ENCODE assay signal across 1 cellular context in genomic region chr2:25259744-25260124, GRCh38.
TF ChIP-seq lines count a peak whose summit lies in the region.

No MANE protein-coding gene starts in this region.

TF ChIP-seq in WTC11, 78 proteins besides CTCF, POLR2A, EP300 and RAD21 (continued from another document):
- TF ChIP-seq TEAD1 (CRISPR knock-in tag; IDR thresholded peaks at IDR 0.05) (peak; percentile 94), JAZF1 (CRISPR knock-in tag; IDR thresholded peaks at IDR 0.05) (no peak), FOXJ3 (CRISPR knock-in tag; IDR thresholded peaks at IDR 0.05; ENCODE audit: borderline replicate concordance) (no peak), ETV6 (CRISPR knock-in tag; IDR thresholded peaks at IDR 0.05) (0 out of 2 replicates have a peak, but pooled peaks have one; percentile 19), AFF4 (CRISPR knock-in tag; IDR thresholded peaks at IDR 0.05; ENCODE audit: borderline replicate concordance) (no peak), ATF3 (CRISPR knock-in tag; conservative IDR thresholded peaks at IDR 0.05) (no peak), ZNF423 (CRISPR knock-in tag; IDR thresholded peaks at IDR 0.05) (peak; percentile 40; the same call in 1 of the 2 replicates), IRF1 (CRISPR knock-in tag; IDR thresholded peaks at IDR 0.05) (no peak), SP1 (CRISPR knock-in tag; conservative IDR thresholded peaks at IDR 0.05) (peak; percentile 83), E2F1 (CRISPR knock-in tag; IDR thresholded peaks at IDR 0.05) (no peak), MAX (CRISPR knock-in tag; IDR thresholded peaks at IDR 0.05) (peak; percentile 32; the same call in 1 of the 2 replicates), FOXP4 (CRISPR knock-in tag; IDR thresholded peaks at IDR 0.05) (peak; percentile 41; the same call in 1 of the 2 replicates), FOXK1 (CRISPR knock-in tag; IDR thresholded peaks at IDR 0.05) (peak; percentile 74; the same call in 1 of the 2 replicates), TCF7 (CRISPR knock-in tag; IDR thresholded peaks at IDR 0.05; ENCODE audit: low read depth) (no peak), GTF2I (CRISPR knock-in tag; conservative IDR thresholded peaks at IDR 0.05) (no peak), ELF4 (CRISPR knock-in tag; IDR thresholded peaks at IDR 0.05; ENCODE audit: low read depth) (no peak), EMX1 (CRISPR knock-in tag; IDR thresholded peaks at IDR 0.05) (no peak), RORB (CRISPR knock-in tag; IDR thresholded peaks at IDR 0.05) (no peak), NFYB (CRISPR knock-in tag; conservative IDR thresholded peaks at IDR 0.05; ENCODE audit: low read depth) (no peak), HMGXB4 (CRISPR knock-in tag; IDR thresholded peaks at IDR 0.05) (no peak), STAT6 (CRISPR knock-in tag; conservative IDR thresholded peaks at IDR 0.05; ENCODE audit: low read depth) (no peak), ZSCAN18 (CRISPR knock-in tag; IDR thresholded peaks at IDR 0.05) (no peak), ZBTB43 (CRISPR knock-in tag; IDR thresholded peaks at IDR 0.05) (0 out of 2 replicates have a peak, but pooled peaks have one; percentile 30), ZNF317 (CRISPR knock-in tag; IDR thresholded peaks at IDR 0.05; ENCODE audit: borderline replicate concordance, low read depth) (no peak), GRHL2 (CRISPR knock-in tag; IDR thresholded peaks at IDR 0.05; ENCODE audit: insufficient replicate concordance, severe bottlenecking) (no peak), ZNF425 (CRISPR knock-in tag; conservative IDR thresholded peaks at IDR 0.05) (no peak), ZNF138 (CRISPR knock-in tag; conservative IDR thresholded peaks at IDR 0.05) (no peak), ZNF396 (CRISPR knock-in tag; IDR thresholded peaks at IDR 0.05; ENCODE audit: borderline replicate concordance) (no peak), ERG (CRISPR knock-in tag; IDR thresholded peaks at IDR 0.05) (no peak), IRF2 (CRISPR knock-in tag; IDR thresholded peaks at IDR 0.05; ENCODE audit: borderline replicate concordance, low read depth) (no peak), SMAD4 (CRISPR knock-in tag; IDR thresholded peaks at IDR 0.05) (no peak)
